Comparison of ENCODE assay signal across 18 cellular contexts in genomic region chr10:24289235-24289634, GRCh38.
DNase-seq lines count a peak whose midpoint lies in the region; ATAC-seq, FAIRE-seq and TF ChIP-seq lines count a peak whose summit lies in the region.
"Had no signal": no experiment of that assay in that cellular context is flagged by ENCODE, and none has a peak within 500 bp of the region (broad histone marks: within the 10 kb centered on the region; RNA-seq: fewer than 3 reads in every experiment).

No MANE protein-coding gene starts in this region.

- H3K79me2 ChIP-seq in H9 (ENCODE audit: insufficient read depth, low read length) = no peaks in the 10 kb centered on the region
- peaks cover 0 to 3% of the 10 kb centered on the region in 2 experiments; a peak in 1 of 4 replicates for H3K79me2 ChIP-seq in H1 (ENCODE audit: control insufficient read depth in 1 of 2, insufficient read depth in 2 of 2, low read length in 2 of 2)

- H3K4me2 ChIP-seq in H9 (ENCODE audit: insufficient read depth, insufficient read length, low read length) = no peak overlapping the region
- H3K4me2 ChIP-seq in H1 (ENCODE audit: insufficient read depth in 1 of 2, low read depth in 2 of 2, low read length in 2 of 2) = no peak overlapping the region
- H3K4me2 ChIP-seq: GM23338, SK-N-SH had no signal

- H3K27ac ChIP-seq in H9 (ENCODE audit: insufficient read length, low read depth, low read length) = no peak overlapping the region
- H3K27ac ChIP-seq in H1 (ENCODE audit: low read depth, low read length) = no peak overlapping the region
- H3K27ac ChIP-seq in gastrocnemius medialis = peak overlapping the region; percentile 86 to 96 (median 95)
- H3K27ac ChIP-seq in heart right ventricle = no peak overlapping the region

- H3K4me1 ChIP-seq in H9 (ENCODE audit: insufficient read depth, low read length) (peaks cover 2% of the 10 kb centered on the region; the same call in 1 of the 2 replicates), H1 (replicated peaks in 1 of 4; ENCODE audit: control insufficient read depth in 3 of 4, insufficient read depth in 4 of 4, low read length in 3 of 4) (peaks cover 0 to 4% (median under 1%) of the 10 kb centered on the region in 4 experiments; a peak in 1 of 7 replicates), gastrocnemius medialis (peaks cover 61 to 71% of the 10 kb centered on the region in 2 donors), heart right ventricle (peaks cover 4 to 43% (median 29%) of the 10 kb centered on the region in 9 donors)

- WGBS in H9 (ENCODE audit: extremely low coverage, insufficient read length, low lambda C conversion rate) = no CpG with 5 or more reads among the region's 3 CpGs
- 92% methylated on average over 3 of the region's 3 CpGs; no CpG with 5 or more reads in 1 of the 2 experiments for WGBS in H1 (ENCODE audit: extremely low coverage in 1 of 2, insufficient coverage in 1 of 2, insufficient read length in 1 of 2, insufficient replicate concordance in 2 of 2, low coverage in 1 of 2, low lambda C conversion rate in 2 of 2, missing lambda C conversion rate in 1 of 2), 2 experiments
- WGBS in heart right ventricle, 2 donors = 86 to 88% methylated on average over 3 of the region's 3 CpGs

- H3K4me1 Mint-ChIP-seq in H9 (peaks cover 14 to 24% of the 10 kb centered on the region in 2 experiments), nephron progenitor cell (peaks cover 7% of the 10 kb centered on the region)
- H3K4me1 Mint-ChIP-seq: CD4-positive, CD25-positive, alpha-beta regulatory T cell had no signal

- H3T11ph ChIP-seq in H9 (ENCODE audit: low read length) = no peak overlapping the region

- peak overlapping the region in 2 of 3 experiments; percentile 14 to 91; a peak in 3 of 7 replicates for H3K27ac Mint-ChIP-seq in H9
- peak overlapping the region; percentile 92 for H3K27ac Mint-ChIP-seq in nephron progenitor cell
- H3K27ac Mint-ChIP-seq: CD4-positive, CD25-positive, alpha-beta regulatory T cell had no signal

- no peak for TF ChIP-seq EP300 in H1 (IDR thresholded peaks at IDR 0.05; ENCODE audit: borderline replicate concordance in 1 of 2, low read depth in 2 of 2, low read length in 2 of 2)

- H2BK5ac ChIP-seq in H9 (ENCODE audit: insufficient read length, low read length) (no peak overlapping the region), H1 (ENCODE audit: low read depth, low read length) (peak overlapping the region; percentile 71; the same call in 1 of the 2 replicates)

- no peak overlapping the region for H3K9ac ChIP-seq in H9 (ENCODE audit: extremely low read depth, insufficient read length, low read length)
- H3K9ac ChIP-seq in H1 (replicated peaks in 1 of 4; ENCODE audit: extremely low read depth in 1 of 4, low read depth in 3 of 4, low read length in 3 of 4) = no peak overlapping the region
- H3K9ac ChIP-seq: SK-N-SH had no signal

- peaks cover 0 to 14% (median 4%) of the 10 kb centered on the region in 4 experiments; a peak in 3 of 8 replicates for H3K36me3 ChIP-seq in H1 (ENCODE audit: control insufficient read depth in 2 of 4, insufficient read depth in 4 of 4, low read length in 3 of 4)
- H3K36me3 ChIP-seq in gastrocnemius medialis = peaks cover 0 to 6% of the 10 kb centered on the region in 2 donors
- H3K36me3 ChIP-seq in heart right ventricle = peaks cover 0 to 14% (median 0%) of the 10 kb centered on the region in 9 donors

- no peak overlapping the region for H3K18ac ChIP-seq in H9 (ENCODE audit: insufficient read length, low read depth, low read length)
- H3K18ac ChIP-seq in H1 (ENCODE audit: extremely low read depth, low read length) = no peak overlapping the region; the same call in none of the 2 replicates

- no peaks in the 10 kb centered on the region for H3K9me3 ChIP-seq in H9 (ENCODE audit: control insufficient read depth, low read depth, low read length)
- peaks cover 0 to 3% of the 10 kb centered on the region in 2 experiments; a peak in 1 of 4 replicates for H3K9me3 ChIP-seq in H1 (ENCODE audit: insufficient read depth in 2 of 2, low read depth in 1 of 2, low read length in 1 of 2)
- no peaks in the 10 kb centered on the region for H3K9me3 ChIP-seq in gastrocnemius medialis
- peaks cover 0 to 6% (median 0%) of the 10 kb centered on the region in 11 donors for H3K9me3 ChIP-seq in heart right ventricle
- H3K9me3 ChIP-seq: SK-N-SH had no signal

- no peak for TF ChIP-seq CTCF in H9 (conservative IDR thresholded peaks at IDR 0.05)
- no peak for TF ChIP-seq CTCF in H1 (IDR thresholded peaks at IDR 0.05; ENCODE audit: control extremely low read depth in 1 of 3, insufficient read depth in 1 of 3, low read depth in 1 of 3, low read length in 3 of 3)
- TF ChIP-seq CTCF in nephron progenitor cell (IDR thresholded peaks at IDR 0.05) = no peak
- TF ChIP-seq CTCF in gastrocnemius medialis (IDR thresholded peaks at IDR 0.05 in 4 of 5, conservative IDR thresholded peaks at IDR 0.05 in 1 of 5) = no peak
- TF ChIP-seq CTCF in heart right ventricle (IDR thresholded peaks at IDR 0.05) = no peak

- no peak for FAIRE-seq in H1 (lab: Jason Lieb, UNC)
- FAIRE-seq: GM18507 had no signal

- H2AFZ ChIP-seq in H9 (ENCODE audit: low read length) (no peak overlapping the region), H1 (ENCODE audit: low read length) (no peak overlapping the region)
- H2AFZ ChIP-seq: GM23338 had no signal

- H2BK12ac ChIP-seq in H9 (ENCODE audit: insufficient read length, low read depth, low read length) (no peak overlapping the region), H1 (ENCODE audit: low read depth, low read length) (0 out of 2 replicates have a peak overlapping the region, but pooled peaks have one; percentile 17)

- H4K20me1 ChIP-seq in H9 (ENCODE audit: control insufficient read depth, insufficient read depth, insufficient read length) = no peaks in the 10 kb centered on the region
- H4K20me1 ChIP-seq in H1 (replicated peaks in 1 of 2; ENCODE audit: control insufficient read depth in 1 of 2, insufficient read depth in 2 of 2, low read length in 2 of 2) = no peaks in the 10 kb centered on the region

- TF ChIP-seq POLR2A in H1 (IDR thresholded peaks at IDR 0.05; ENCODE audit: control extremely low read depth in 1 of 2, low read depth in 2 of 2, low read length in 2 of 2) (no peak), gastrocnemius medialis (IDR thresholded peaks at IDR 0.05) (no peak)

- in situ Hi-C loops in gastrocnemius medialis (cut with MboI; ENCODE audit: low sequenced_read_pairs in 4 of 4) = no loop called here

- no peak overlapping the region for H3K4ac ChIP-seq in H9 (ENCODE audit: low read depth, low read length)
- H3K4ac ChIP-seq in H1 (replicated peaks; ENCODE audit: insufficient read length, low read depth, low read length) = peak overlapping the region; percentile 13

- no peaks in the 10 kb centered on the region for H3K9me3 Mint-ChIP-seq in H9
- H3K9me3 Mint-ChIP-seq in nephron progenitor cell = peaks cover 33% of the 10 kb centered on the region

- no peak for ATAC-seq in gastrocnemius medialis
- ATAC-seq in heart right ventricle = no peak
- ATAC-seq: GM23338 had no signal

- H2BK20ac ChIP-seq in H9 (ENCODE audit: low read depth, low read length, poor library complexity, severe bottlenecking) (no peak overlapping the region), H1 (ENCODE audit: low read length) (no peak overlapping the region)

- H2BK120ac ChIP-seq in H9 (ENCODE audit: low read depth, low read length, poor library complexity, severe bottlenecking) (no peak overlapping the region), H1 (replicated peaks; ENCODE audit: low read depth, low read length) (no peak overlapping the region)

- H2AK5ac ChIP-seq in H9 (ENCODE audit: insufficient read length, low read length) (no peak overlapping the region), H1 (ENCODE audit: low read depth, low read length) (0 out of 2 replicates have a peak overlapping the region, but pooled peaks have one; percentile 65)

- H4K91ac ChIP-seq in H9 (ENCODE audit: insufficient read length, low read depth, low read length) (no peak overlapping the region), H1 (replicated peaks; ENCODE audit: insufficient read length, low read length) (peak overlapping the region; percentile 23)

- H2BK15ac ChIP-seq in H9 (ENCODE audit: low read depth, low read length) (no peak overlapping the region), H1 (ENCODE audit: low read length) (no peak overlapping the region)

- no peak overlapping the region for H3K14ac ChIP-seq in H9 (ENCODE audit: insufficient read depth, low read length)
- H3K14ac ChIP-seq in H1 (ENCODE audit: insufficient read length) = no peak overlapping the region

- no peak overlapping the region for H3K56ac ChIP-seq in H9 (ENCODE audit: insufficient read length, low read depth, low read length)
- no peak overlapping the region for H3K56ac ChIP-seq in H1 (replicated peaks; ENCODE audit: insufficient read length, low read depth, low read length)

- no peak for DNase-seq in H9
- DNase-seq in H1 (ENCODE audit: low read depth in 1 of 2, low spot score in 2 of 2) = no peak
- DNase-seq in nephron progenitor cell = no peak
- no peak for DNase-seq in gastrocnemius medialis
- DNase-seq in NCI-H345 treated with DMSO at 0.1 percent for 48 hours (lab: John Stamatoyannopoulos, UW; ENCODE audit: unreplicated experiment) = no peak
- DNase-seq in activated naive CD4-positive, alpha-beta T cell treated with anti-CD3 and anti-CD28 coated beads, Interleukin-2, amount 50 U/mL, for 16 hours = no peak
- DNase-seq in heart right ventricle = no peak
- DNase-seq: CD4-positive, CD25-positive, alpha-beta regulatory T cell; HCEC 1CT; NCI-H1092 treated with DMSO at 0.1 percent for 48 hours; NCI-H1436; NCI-H187 treated with DMSO at 0.1 percent for 48 hours; NCI-H446; NCI-H524 treated with DMSO at 0.1 percent for 48 hours; NCI-H774; SK-N-SH had no signal

- H3K36me3 Mint-ChIP-seq in H9 (ENCODE audit: insufficient read depth in 1 of 3, low read depth in 3 of 3) (peaks cover 8 to 49% (median 31%) of the 10 kb centered on the region in 3 experiments; a peak in 6 of 7 replicates), nephron progenitor cell (ENCODE audit: low read depth) (peaks cover 81% of the 10 kb centered on the region)
- H3K36me3 Mint-ChIP-seq: CD4-positive, CD25-positive, alpha-beta regulatory T cell had no signal

- intact Hi-C loops in gastrocnemius medialis (cut with DNase I; ENCODE audit: low total_unique reads) (no loop called here), heart right ventricle (cut with DNase I) (loop anchor here in 2 of 10 donors (10.0 kb wide), 2 partner anchors 56 to 294 kb away; no protein-coding TSS in a partner anchor)

- H3K4me3 ChIP-seq in H1 (ENCODE audit: extremely low read depth in 1 of 4, insufficient read depth in 2 of 4, low read depth in 3 of 4, low read length in 4 of 4) (no peak overlapping the region), gastrocnemius medialis (no peak overlapping the region), heart right ventricle (no peak overlapping the region)
- H3K4me3 ChIP-seq: GM23338 had no signal

- CTCF ChIA-PET in H1 (lab: Charles Lee; ENCODE audit: partially characterized antibody) = no interaction called here

- POLR2A ChIA-PET in H1 (lab: Charles Lee; ENCODE audit: partially characterized antibody) = no interaction called here

- H4K8ac ChIP-seq in H9 (replicated peaks; ENCODE audit: insufficient read length, low read depth, low read length) (no peak overlapping the region), H1 (ENCODE audit: extremely low read depth, insufficient read depth, low read length) (no peak overlapping the region)

- H4K5ac ChIP-seq in H9 (ENCODE audit: insufficient read length, low read depth, low read length) = no peak overlapping the region
- H4K5ac ChIP-seq in H1 (ENCODE audit: insufficient read length, low read depth, low read length) = no peak overlapping the region

- H3K23ac ChIP-seq in H9 (ENCODE audit: insufficient read length, low read depth, low read length) = no peak overlapping the region
- H3K23ac ChIP-seq in H1 (ENCODE audit: insufficient read length) = no peak overlapping the region

- H3K27me3 Mint-ChIP-seq in H9 (ENCODE audit: low read depth) (no peaks in the 10 kb centered on the region), nephron progenitor cell (ENCODE audit: low read depth, poor library complexity) (peaks cover 3% of the 10 kb centered on the region)
- H3K27me3 Mint-ChIP-seq: CD4-positive, CD25-positive, alpha-beta regulatory T cell had no signal

- no peak for TF ChIP-seq RAD21 in H1 (IDR thresholded peaks at IDR 0.05 in 1 of 2, conservative IDR thresholded peaks at IDR 0.05 in 1 of 2; ENCODE audit: low read depth in 2 of 2, low read length in 2 of 2)

- H3K27me3 ChIP-seq in H9 (ENCODE audit: insufficient read depth, low read length) = no peaks in the 10 kb centered on the region
- no peaks in the 10 kb centered on the region for H3K27me3 ChIP-seq in H1 (replicated peaks in 1 of 4; ENCODE audit: control insufficient read depth in 3 of 4, extremely low read depth in 1 of 4, insufficient read depth in 3 of 4, low read length in 3 of 4)
- no peaks in the 10 kb centered on the region for H3K27me3 ChIP-seq in gastrocnemius medialis
- H3K27me3 ChIP-seq in heart right ventricle = no peaks in the 10 kb centered on the region

- H3K79me1 ChIP-seq in H9 (ENCODE audit: insufficient read depth, low read depth, low read length, poor library complexity, severe bottlenecking) = no peaks in the 10 kb centered on the region
- H3K79me1 ChIP-seq in H1 (ENCODE audit: low read depth, low read length) = no peaks in the 10 kb centered on the region

- H3K4me3 Mint-ChIP-seq in H9 = no peak overlapping the region
- H3K4me3 Mint-ChIP-seq in nephron progenitor cell = no peak overlapping the region
- H3K4me3 Mint-ChIP-seq: CD4-positive, CD25-positive, alpha-beta regulatory T cell; GM23338 had no signal

- H3K23me2 ChIP-seq in H9 (ENCODE audit: insufficient read length, low read depth, low read length, poor library complexity, severe bottlenecking) = no peaks in the 10 kb centered on the region
- H3K23me2 ChIP-seq in H1 (ENCODE audit: low read depth, low read length) = no peaks in the 10 kb centered on the region

Comparison
In these comparisons a context has a peak if more than half of its experiments do, and no peak if none do; other contexts are left out.
1. H3K27ac ChIP-seq: peak in gastrocnemius medialis (4 of 4); none in H9 (single experiment), H1 (single experiment) and heart right ventricle (0 of 10).